ENCODE assay signal across 8 cellular contexts in the genomic region with DNA sequence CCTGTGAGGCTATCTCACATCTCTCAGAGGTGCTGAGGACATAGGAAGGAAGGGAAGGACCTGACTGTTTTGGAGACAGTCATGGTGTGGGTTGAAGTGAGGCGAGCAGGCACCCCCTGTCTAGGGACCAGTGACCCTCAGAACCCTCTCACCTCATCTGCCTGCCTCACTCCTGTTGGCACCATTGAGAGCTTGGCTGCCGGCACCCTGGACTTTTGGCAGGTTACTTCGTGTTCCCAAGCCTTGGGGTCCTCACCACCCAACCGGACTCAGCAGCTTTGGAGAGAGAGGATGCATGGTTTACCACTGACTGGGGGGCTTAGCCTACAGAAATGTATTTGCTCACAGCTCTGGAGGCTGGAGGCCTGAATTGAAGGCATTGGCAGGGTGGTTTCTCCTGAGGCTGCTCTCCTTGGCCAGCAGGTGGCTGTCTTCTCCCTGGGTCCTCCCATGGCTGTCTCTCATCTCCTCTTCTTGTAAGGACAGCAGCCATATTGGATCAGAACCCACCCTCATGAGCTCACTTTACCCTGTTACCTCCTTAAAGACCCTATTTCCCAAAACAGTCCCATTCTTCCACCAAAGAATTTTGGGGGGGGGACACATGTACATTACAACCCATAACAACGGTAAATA.
A peak's percentile ranks its signal among the peaks of the same experiment; 100 is the strongest.
DNase-seq lines count a peak whose midpoint lies in the region; ATAC-seq and FAIRE-seq lines count a peak whose summit lies in the region.

No MANE protein-coding gene starts in this region.

- DNase-seq in NCI-H187 treated with DMSO at 0.1 percent for 48 hours (lab: John Stamatoyannopoulos, UW), result peak; percentile 6
- DNase-seq in NCI-H187 (lab: John Stamatoyannopoulos, UW), result no peak
- DNase-seq in NCI-H82 treated with DMSO at 0.1 percent for 48 hours (lab: John Stamatoyannopoulos, UW; ENCODE audit: unreplicated experiment), result peak; percentile 81
- DNase-seq in fibroblast of gingiva (ENCODE audit: low read depth), result peak; percentile 17
- DNase-seq in urothelium cell line (ENCODE audit: low spot score), result peak; percentile 74
- DNase-seq in T-helper 9 cell, result no peak

- FAIRE-seq in urothelium cell line (lab: Jason Lieb, UNC), result peak; percentile 37

- peak; percentile 86 for ATAC-seq in GM19328 (IDR thresholded peaks at IDR 0.05; ENCODE audit: unreplicated experiment)
- ATAC-seq in HG03280 (IDR thresholded peaks at IDR 0.05; ENCODE audit: unreplicated experiment), result peak; percentile 69

Comparison
In these comparisons a context has a peak if more than half of its experiments do, and no peak if none do; other contexts are left out.
1. DNase-seq: peak in NCI-H187 treated with DMSO at 0.1 percent for 48 hours (single experiment), NCI-H82 treated with DMSO at 0.1 percent for 48 hours (single experiment), fibroblast of gingiva (single experiment) and urothelium cell line (single experiment); none in NCI-H187 (0 of 2) and T-helper 9 cell (single experiment).